ENCODE assay signal across 28 cellular contexts in the genomic region with DNA sequence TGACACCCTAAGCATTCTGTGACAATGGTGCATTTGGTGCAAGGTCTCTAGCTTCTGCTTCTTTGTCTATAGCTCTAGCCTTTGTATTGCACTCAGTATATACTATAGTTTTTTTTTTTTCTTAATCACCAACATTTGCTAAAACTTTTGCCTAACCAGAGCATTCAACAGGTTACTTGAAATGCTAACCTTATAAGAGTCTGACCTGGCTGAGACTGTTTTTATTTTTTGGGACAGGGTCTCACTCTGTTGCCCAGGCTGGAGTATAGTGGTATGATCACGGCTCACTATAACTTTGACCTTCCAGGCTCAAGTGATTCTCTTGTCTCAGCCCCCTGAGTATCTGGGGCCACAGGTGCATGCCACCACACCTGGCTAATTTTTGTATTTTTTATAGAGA.
"Had no signal": no experiment of that assay in that cellular context is flagged by ENCODE, and none has a peak within 500 bp of the region (broad histone marks: within the 10 kb centered on the region; RNA-seq: fewer than 3 reads in every experiment).

No MANE protein-coding gene starts in this region.

- DNase-seq: stimulated activated CD4-positive, alpha-beta T cell treated with anti-CD3 and anti-CD28 coated beads, Interleukin-2, amount 100 ng/mL, for 48 hours; stimulated activated CD4-positive, alpha-beta T cell treated with anti-CD3 and anti-CD28 coated beads, Interleukin-4, amount 100 ng/mL, for 1 hour; stimulated activated CD4-positive, alpha-beta T cell treated with anti-CD3 and anti-CD28 coated beads, Interleukin-4, amount 100 ng/mL, for 24 hours; stimulated activated CD4-positive, alpha-beta T cell treated with anti-CD3 and anti-CD28 coated beads, Interleukin-4, amount 100 ng/mL, for 4 hours; stimulated activated CD8-positive, alpha-beta memory T cell treated with anti-CD3 and anti-CD28 coated beads, Interleukin-4, amount 100 ng/mL, for 48 hours; stimulated activated naive B cell treated with anti-CD40 and anti-IgM and Interleukin-4, amounts not matched to agents 10 μg/mL and 1 μg/mL and 100 μg/mL, for 72 hours; stimulated activated naive CD4-positive, alpha-beta T cell; stimulated activated naive CD4-positive, alpha-beta T cell treated with Interleukin-2 at 50 U/mL for 16 hours; stimulated activated naive CD8-positive, alpha-beta T cell treated with anti-CD3 and anti-CD28 coated beads, Interleukin-15, amount 100 ng/mL, for 72 hours; stimulated activated naive CD8-positive, alpha-beta T cell treated with anti-CD3 and anti-CD28 coated beads, Interleukin-15, Interleukin-2, amounts not matched to agents 100 U/mL and 50 U/mL, for 24 hours; stomach; substantia nigra; testis; thyroid gland; tibial artery; transverse colon; trophoblast cell; upper lobe of right lung; uterus had no signal

- H3K9me3 ChIP-seq: suprapubic skin, testis, thoracic aorta, thyroid gland, tibial artery, transverse colon, upper lobe of right lung, uterus, vagina had no signal

- ATAC-seq: stimulated activated effector memory CD8-positive, alpha-beta T cell treated with anti-CD3 and anti-CD28 coated beads, Interleukin-12 subunit alpha, Interleukin-12 subunit beta, amount 100 ng/mL, for 72 hours; stimulated activated memory B cell treated with anti-CD40 and anti-IgM and Interleukin-4, amounts not matched to agents 10 μg/mL and 1 μg/mL and 100 μg/mL, for 72 hours; stimulated activated naive B cell treated with anti-CD40 and anti-IgM and Interleukin-4, amounts not matched to agents 10 μg/mL and 1 μg/mL and 100 μg/mL, for 72 hours; stimulated activated naive CD8-positive, alpha-beta T cell treated with anti-CD3 and anti-CD28 coated beads, Interleukin-15, amount 100 ng/mL, for 72 hours; stimulated activated naive CD8-positive, alpha-beta T cell treated with anti-CD3 and anti-CD28 coated beads, Interleukin-15, Interleukin-2, amounts not matched to agents 100 U/mL and 50 U/mL, for 24 hours had no signal

- H3K27ac ChIP-seq: stomach, suprapubic skin, testis, thoracic aorta, thyroid gland, tibial artery, tibial nerve, transverse colon, upper lobe of left lung, upper lobe of right lung, uterus, vagina had no signal

- H3K36me3 ChIP-seq: stomach, suprapubic skin, thoracic aorta, thyroid gland, tibial artery, tibial nerve, transverse colon, upper lobe of left lung, upper lobe of right lung, uterus, vagina had no signal

- H3K4me1 Mint-ChIP-seq: stimulated activated memory B cell treated with anti-CD40 and anti-IgM and Interleukin-4, amounts not matched to agents 10 μg/mL and 1 μg/mL and 100 μg/mL, for 72 hours; stimulated activated naive B cell treated with anti-CD40 and anti-IgM and Interleukin-4, amounts not matched to agents 10 μg/mL and 1 μg/mL and 100 μg/mL, for 72 hours; stimulated activated naive CD8-positive, alpha-beta T cell treated with anti-CD3 and anti-CD28 coated beads, Interleukin-15, amount 100 ng/mL, for 72 hours had no signal

- H3K9me3 Mint-ChIP-seq: stimulated activated effector memory CD8-positive, alpha-beta T cell treated with anti-CD3 and anti-CD28 coated beads, Interleukin-12 subunit alpha, Interleukin-12 subunit beta, amount 100 ng/mL, for 72 hours; stimulated activated naive CD8-positive, alpha-beta T cell treated with anti-CD3 and anti-CD28 coated beads, Interleukin-15, amount 100 ng/mL, for 72 hours; stimulated activated naive CD8-positive, alpha-beta T cell treated with anti-CD3 and anti-CD28 coated beads, Interleukin-15, Interleukin-2, amounts not matched to agents 100 ng/mL and 50 ng/mL, for 24 hours; type B pancreatic cell had no signal

- H3K27ac Mint-ChIP-seq: stimulated activated effector memory CD8-positive, alpha-beta T cell treated with anti-CD3 and anti-CD28 coated beads, Interleukin-12 subunit alpha, Interleukin-12 subunit beta, amount 100 ng/mL, for 72 hours; stimulated activated memory B cell treated with anti-CD40 and anti-IgM and Interleukin-4, amounts not matched to agents 10 μg/mL and 1 μg/mL and 100 μg/mL, for 72 hours; stimulated activated naive B cell treated with anti-CD40 and anti-IgM and Interleukin-4, amounts not matched to agents 10 μg/mL and 1 μg/mL and 100 μg/mL, for 72 hours; stimulated activated naive CD8-positive, alpha-beta T cell treated with anti-CD3 and anti-CD28 coated beads, Interleukin-15, amount 100 ng/mL, for 72 hours; stimulated activated naive CD8-positive, alpha-beta T cell treated with anti-CD3 and anti-CD28 coated beads, Interleukin-15, Interleukin-2, amounts not matched to agents 100 ng/mL and 50 ng/mL, for 24 hours; type B pancreatic cell had no signal

- H3K4me3 ChIP-seq: stomach, suprapubic skin, testis, thoracic aorta, thyroid gland, tibial artery, tibial nerve, transverse colon, upper lobe of left lung, upper lobe of right lung, uterus, vagina had no signal

- H3K27me3 Mint-ChIP-seq: stimulated activated memory B cell treated with anti-CD40 and anti-IgM and Interleukin-4, amounts not matched to agents 10 μg/mL and 1 μg/mL and 100 μg/mL, for 72 hours; stimulated activated naive B cell treated with anti-CD40 and anti-IgM and Interleukin-4, amounts not matched to agents 10 μg/mL and 1 μg/mL and 100 μg/mL, for 72 hours; stimulated activated naive CD8-positive, alpha-beta T cell treated with anti-CD3 and anti-CD28 coated beads, Interleukin-15, amount 100 ng/mL, for 72 hours; stimulated activated naive CD8-positive, alpha-beta T cell treated with anti-CD3 and anti-CD28 coated beads, Interleukin-15, Interleukin-2, amounts not matched to agents 100 ng/mL and 50 ng/mL, for 24 hours had no signal

- H3K4me3 Mint-ChIP-seq: stimulated activated effector memory CD8-positive, alpha-beta T cell treated with anti-CD3 and anti-CD28 coated beads, Interleukin-12 subunit alpha, Interleukin-12 subunit beta, amount 100 ng/mL, for 72 hours; stimulated activated memory B cell treated with anti-CD40 and anti-IgM and Interleukin-4, amounts not matched to agents 10 μg/mL and 1 μg/mL and 100 μg/mL, for 72 hours; stimulated activated naive B cell treated with anti-CD40 and anti-IgM and Interleukin-4, amounts not matched to agents 10 μg/mL and 1 μg/mL and 100 μg/mL, for 72 hours; stimulated activated naive CD8-positive, alpha-beta T cell treated with anti-CD3 and anti-CD28 coated beads, Interleukin-15, amount 100 ng/mL, for 72 hours; stimulated activated naive CD8-positive, alpha-beta T cell treated with anti-CD3 and anti-CD28 coated beads, Interleukin-15, Interleukin-2, amounts not matched to agents 100 ng/mL and 50 ng/mL, for 24 hours; type B pancreatic cell had no signal

- H3K36me3 Mint-ChIP-seq: stimulated activated effector memory CD8-positive, alpha-beta T cell treated with anti-CD3 and anti-CD28 coated beads, Interleukin-12 subunit alpha, Interleukin-12 subunit beta, amount 100 ng/mL, for 72 hours; stimulated activated memory B cell treated with anti-CD40 and anti-IgM and Interleukin-4, amounts not matched to agents 10 μg/mL and 1 μg/mL and 100 μg/mL, for 72 hours; type B pancreatic cell had no signal

- H3K27me3 ChIP-seq: suprapubic skin, testis, thyroid gland, tibial artery, tibial nerve, transverse colon, upper lobe of left lung, upper lobe of right lung, uterus, vagina had no signal

- H3K4me1 ChIP-seq: stomach, suprapubic skin, testis, thyroid gland, tibial artery, tibial nerve, transverse colon, upper lobe of left lung, upper lobe of right lung, uterus, vagina had no signal
